2 cellular contexts compared by ENCODE assay signal in the genomic region with DNA sequence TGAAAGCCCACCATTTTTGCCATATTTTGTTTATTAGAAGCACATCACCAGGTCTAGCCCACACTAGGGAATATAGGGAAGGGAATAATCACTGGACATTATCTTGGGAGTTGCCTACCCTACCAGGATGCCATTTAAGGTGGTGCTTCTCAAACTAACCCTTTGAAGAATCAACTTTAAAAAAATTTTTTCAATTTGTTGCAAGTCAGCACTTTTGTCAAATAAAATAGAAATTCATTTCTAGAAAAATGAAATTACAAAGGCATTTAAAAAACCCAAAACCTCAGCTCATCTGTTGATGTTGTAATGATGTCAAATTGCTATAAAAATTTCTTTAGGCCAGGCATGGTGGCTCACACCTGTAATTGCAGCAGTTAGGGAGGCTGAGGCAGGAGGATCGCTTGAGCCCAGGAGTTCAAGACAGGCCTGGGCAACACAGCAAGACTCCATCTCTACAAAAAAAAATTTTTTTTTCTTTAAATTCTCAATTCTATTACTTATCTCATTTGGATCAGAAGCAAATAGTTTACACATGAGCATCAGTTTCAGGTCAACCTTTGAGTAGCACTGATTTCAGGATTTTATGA.
TF ChIP-seq lines count a peak whose summit lies in the region.

No MANE protein-coding gene starts in this region.

TF ChIP-seq in HepG2, 621 proteins besides CTCF, POLR2A, EP300 and RAD21:
- TF ChIP-seq, protein P1, sequence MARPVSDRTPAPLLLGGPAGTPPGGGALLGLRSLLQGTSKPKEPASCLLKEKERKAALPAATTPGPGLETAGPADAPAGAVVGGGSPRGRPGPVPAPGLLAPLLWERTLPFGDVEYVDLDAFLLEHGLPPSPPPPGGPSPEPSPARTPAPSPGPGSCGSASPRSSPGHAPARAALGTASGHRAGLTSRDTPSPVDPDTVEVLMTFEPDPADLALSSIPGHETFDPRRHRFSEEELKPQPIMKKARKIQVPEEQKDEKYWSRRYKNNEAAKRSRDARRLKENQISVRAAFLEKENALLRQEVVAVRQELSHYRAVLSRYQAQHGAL (CRISPR knock-in tag; IDR thresholded peaks at IDR 0.05; ENCODE audit: not compliant biosample characterization): no peak
- no peak for TF ChIP-seq GABPB1 (CRISPR knock-in tag; IDR thresholded peaks at IDR 0.05)
- peak; percentile 83 for TF ChIP-seq MAFF (IDR thresholded peaks at IDR 0.05; ENCODE audit: low read depth, low read length)
- TF ChIP-seq, protein P2, sequence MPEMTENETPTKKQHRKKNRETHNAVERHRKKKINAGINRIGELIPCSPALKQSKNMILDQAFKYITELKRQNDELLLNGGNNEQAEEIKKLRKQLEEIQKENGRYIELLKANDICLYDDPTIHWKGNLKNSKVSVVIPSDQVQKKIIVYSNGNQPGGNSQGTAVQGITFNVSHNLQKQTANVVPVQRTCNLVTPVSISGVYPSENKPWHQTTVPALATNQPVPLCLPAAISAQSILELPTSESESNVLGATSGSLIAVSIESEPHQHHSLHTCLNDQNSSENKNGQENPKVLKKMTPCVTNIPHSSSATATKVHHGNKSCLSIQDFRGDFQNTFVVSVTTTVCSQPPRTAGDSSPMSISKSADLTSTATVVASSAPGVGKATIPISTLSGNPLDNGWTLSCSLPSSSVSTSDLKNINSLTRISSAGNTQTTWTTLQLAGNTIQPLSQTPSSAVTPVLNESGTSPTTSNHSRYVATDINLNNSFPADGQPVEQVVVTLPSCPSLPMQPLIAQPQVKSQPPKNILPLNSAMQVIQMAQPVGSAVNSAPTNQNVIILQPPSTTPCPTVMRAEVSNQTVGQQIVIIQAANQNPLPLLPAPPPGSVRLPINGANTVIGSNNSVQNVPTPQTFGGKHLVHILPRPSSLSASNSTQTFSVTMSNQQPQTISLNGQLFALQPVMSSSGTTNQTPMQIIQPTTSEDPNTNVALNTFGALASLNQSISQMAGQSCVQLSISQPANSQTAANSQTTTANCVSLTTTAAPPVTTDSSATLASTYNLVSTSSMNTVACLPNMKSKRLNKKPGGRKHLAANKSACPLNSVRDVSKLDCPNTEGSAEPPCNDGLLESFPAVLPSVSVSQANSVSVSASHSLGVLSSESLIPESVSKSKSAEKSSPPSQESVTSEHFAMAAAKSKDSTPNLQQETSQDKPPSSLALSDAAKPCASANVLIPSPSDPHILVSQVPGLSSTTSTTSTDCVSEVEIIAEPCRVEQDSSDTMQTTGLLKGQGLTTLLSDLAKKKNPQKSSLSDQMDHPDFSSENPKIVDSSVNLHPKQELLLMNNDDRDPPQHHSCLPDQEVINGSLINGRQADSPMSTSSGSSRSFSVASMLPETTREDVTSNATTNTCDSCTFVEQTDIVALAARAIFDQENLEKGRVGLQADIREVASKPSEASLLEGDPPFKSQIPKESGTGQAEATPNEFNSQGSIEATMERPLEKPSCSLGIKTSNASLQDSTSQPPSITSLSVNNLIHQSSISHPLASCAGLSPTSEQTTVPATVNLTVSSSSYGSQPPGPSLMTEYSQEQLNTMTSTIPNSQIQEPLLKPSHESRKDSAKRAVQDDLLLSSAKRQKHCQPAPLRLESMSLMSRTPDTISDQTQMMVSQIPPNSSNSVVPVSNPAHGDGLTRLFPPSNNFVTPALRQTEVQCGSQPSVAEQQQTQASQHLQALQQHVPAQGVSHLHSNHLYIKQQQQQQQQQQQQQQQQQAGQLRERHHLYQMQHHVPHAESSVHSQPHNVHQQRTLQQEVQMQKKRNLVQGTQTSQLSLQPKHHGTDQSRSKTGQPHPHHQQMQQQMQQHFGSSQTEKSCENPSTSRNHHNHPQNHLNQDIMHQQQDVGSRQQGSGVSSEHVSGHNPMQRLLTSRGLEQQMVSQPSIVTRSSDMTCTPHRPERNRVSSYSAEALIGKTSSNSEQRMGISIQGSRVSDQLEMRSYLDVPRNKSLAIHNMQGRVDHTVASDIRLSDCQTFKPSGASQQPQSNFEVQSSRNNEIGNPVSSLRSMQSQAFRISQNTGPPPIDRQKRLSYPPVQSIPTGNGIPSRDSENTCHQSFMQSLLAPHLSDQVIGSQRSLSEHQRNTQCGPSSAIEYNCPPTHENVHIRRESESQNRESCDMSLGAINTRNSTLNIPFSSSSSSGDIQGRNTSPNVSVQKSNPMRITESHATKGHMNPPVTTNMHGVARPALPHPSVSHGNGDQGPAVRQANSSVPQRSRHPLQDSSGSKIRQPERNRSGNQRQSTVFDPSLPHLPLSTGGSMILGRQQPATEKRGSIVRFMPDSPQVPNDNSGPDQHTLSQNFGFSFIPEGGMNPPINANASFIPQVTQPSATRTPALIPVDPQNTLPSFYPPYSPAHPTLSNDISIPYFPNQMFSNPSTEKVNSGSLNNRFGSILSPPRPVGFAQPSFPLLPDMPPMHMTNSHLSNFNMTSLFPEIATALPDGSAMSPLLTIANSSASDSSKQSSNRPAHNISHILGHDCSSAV (CRISPR knock-in tag; IDR thresholded peaks at IDR 0.05; ENCODE audit: borderline replicate concordance): no peak
- peak; percentile 61 to 88 for TF ChIP-seq MAFK (conservative IDR thresholded peaks at IDR 0.05 in 1 of 2, IDR thresholded peaks at IDR 0.05 in 1 of 2; ENCODE audit: low read length in 2 of 2)

TF ChIP-seq in WTC11, 78 proteins besides CTCF, POLR2A, EP300 and RAD21:
- TF ChIP-seq RELA (CRISPR knock-in tag; IDR thresholded peaks at IDR 0.05; ENCODE audit: borderline replicate concordance) (no peak), GTF2I (CRISPR knock-in tag; conservative IDR thresholded peaks at IDR 0.05) (0 out of 2 replicates have a peak, but pooled peaks have one; percentile 26), NFYB (CRISPR knock-in tag; conservative IDR thresholded peaks at IDR 0.05; ENCODE audit: low read depth) (no peak), IRF2 (CRISPR knock-in tag; IDR thresholded peaks at IDR 0.05; ENCODE audit: borderline replicate concordance, low read depth) (no peak), ZNF121 (CRISPR knock-in tag; IDR thresholded peaks at IDR 0.05) (peak; percentile 66; the same call in 1 of the 2 replicates), SMAD4 (CRISPR knock-in tag; IDR thresholded peaks at IDR 0.05) (no peak)
- TF ChIP-seq, protein P3, sequence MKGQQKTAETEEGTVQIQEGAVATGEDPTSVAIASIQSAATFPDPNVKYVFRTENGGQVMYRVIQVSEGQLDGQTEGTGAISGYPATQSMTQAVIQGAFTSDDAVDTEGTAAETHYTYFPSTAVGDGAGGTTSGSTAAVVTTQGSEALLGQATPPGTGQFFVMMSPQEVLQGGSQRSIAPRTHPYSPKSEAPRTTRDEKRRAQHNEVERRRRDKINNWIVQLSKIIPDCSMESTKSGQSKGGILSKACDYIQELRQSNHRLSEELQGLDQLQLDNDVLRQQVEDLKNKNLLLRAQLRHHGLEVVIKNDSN (CRISPR knock-in tag; IDR thresholded peaks at IDR 0.05): no peak
